ENCODE assay signal across 13 cellular contexts in genomic region chr6:81614292-81614691, GRCh38.
DNase-seq lines count a peak whose midpoint lies in the region; ATAC-seq and TF ChIP-seq lines count a peak whose summit lies in the region.
"Had no signal": no experiment of that assay in that cellular context is flagged by ENCODE, and none has a peak within 500 bp of the region (broad histone marks: within the 10 kb centered on the region; RNA-seq: fewer than 3 reads in every experiment).

No MANE protein-coding gene starts in this region.

- H3K4me3 ChIP-seq in A673 (ENCODE audit: low read depth, low read length, poor library complexity, severe bottlenecking): peak overlapping the region; percentile 13
- H3K4me3 ChIP-seq in left ventricle myocardium inferior: no peak overlapping the region

- BruUV-seq in A673 (replicated peaks; lab: Mats Ljungman, UMichigan): TSS peak; percentile 68

- TF ChIP-seq CTCF in A673 (conservative IDR thresholded peaks at IDR 0.05; ENCODE audit: low read depth, low read length) (no peak), left ventricle myocardium inferior (IDR thresholded peaks at IDR 0.05; ENCODE audit: borderline replicate concordance) (no peak)

- peaks cover 0 to 3% of the 10 kb centered on the region in 2 donors for H3K9me3 Mint-ChIP-seq in effector memory CD8-positive, alpha-beta T cell
- H3K9me3 Mint-ChIP-seq: nephron progenitor cell had no signal

- DNase-seq in A673 (ENCODE audit: low spot score) (peak; percentile 92), HT-29 (ENCODE audit: low spot score) (peak; percentile 63), SHP77 (lab: John Stamatoyannopoulos, UW) (peak; percentile 56 to 68), left ventricle myocardium inferior (no peak), UCSD-AML1 (lab: John Stamatoyannopoulos, UW; ENCODE audit: unreplicated experiment) (no peak)
- no peak for DNase-seq in effector memory CD8-positive, alpha-beta T cell
- DNase-seq: activated CD4-positive, alpha-beta T cell treated with anti-CD3 and anti-CD28 coated beads, Interleukin-2, amount 50 U/mL, for 4 hours; anterior cingulate cortex; nephron progenitor cell had no signal

- POLR2A ChIA-PET in A673 (lab: Charles Lee; ENCODE audit: low non-redundant PET): interaction anchor here (0.6 kb wide), 1 partner anchor 382 kb away, joined by 4 read pairs; no protein-coding TSS in a partner anchor

- H3K9me3 ChIP-seq in A673 (ENCODE audit: low read depth, low read length, poor library complexity, severe bottlenecking) (no peaks in the 10 kb centered on the region), left ventricle myocardium inferior (replicated peaks) (no peaks in the 10 kb centered on the region)

- no peak overlapping the region for H3K27ac Mint-ChIP-seq in effector memory CD8-positive, alpha-beta T cell
- H3K27ac Mint-ChIP-seq: B cell, nephron progenitor cell had no signal

- H3K4me1 ChIP-seq in A673 (ENCODE audit: insufficient read depth, low read length, poor library complexity, severe bottlenecking) (peaks cover 34% of the 10 kb centered on the region), left ventricle myocardium inferior (peaks cover 12% of the 10 kb centered on the region)

- H3K27ac ChIP-seq in A673 (ENCODE audit: low read depth, low read length, poor library complexity, severe bottlenecking) (peak overlapping the region; percentile 89), left ventricle myocardium inferior (replicated peaks) (peak overlapping the region; percentile 47)
- H3K27ac ChIP-seq: HL-60 had no signal

- H3K4me1 Mint-ChIP-seq in effector memory CD8-positive, alpha-beta T cell (ENCODE audit: low read depth in 2 of 2): no peaks in the 10 kb centered on the region
- H3K4me1 Mint-ChIP-seq: nephron progenitor cell had no signal

- ATAC-seq in effector memory CD8-positive, alpha-beta T cell (replicated peaks): no peak
- no peak for ATAC-seq in esophagus mucosa
- ATAC-seq in HG03045 (IDR thresholded peaks at IDR 0.05; ENCODE audit: unreplicated experiment): no peak

- H3K36me3 ChIP-seq in A673 (ENCODE audit: insufficient read depth, low read length, poor library complexity, severe bottlenecking) (no peaks in the 10 kb centered on the region), left ventricle myocardium inferior (no peaks in the 10 kb centered on the region)

- no peaks in the 10 kb centered on the region for H3K36me3 Mint-ChIP-seq in effector memory CD8-positive, alpha-beta T cell (ENCODE audit: insufficient read depth)

- H3K27me3 ChIP-seq in A673 (replicated peaks; ENCODE audit: insufficient read depth, low read depth, low read length, poor library complexity) (no peaks in the 10 kb centered on the region), left ventricle myocardium inferior (ENCODE audit: low read depth) (no peaks in the 10 kb centered on the region)

- CTCF ChIA-PET in A673 (lab: Charles Lee): no interaction called here

- no peak overlapping the region for H3K4me3 Mint-ChIP-seq in effector memory CD8-positive, alpha-beta T cell
- H3K4me3 Mint-ChIP-seq: B cell, nephron progenitor cell had no signal

- intact Hi-C loops in A673 (cut with micrococcal nuclease; ENCODE audit: unreplicated experiment) (loop anchor here (5.0 kb wide), 2 partner anchors 68 to 138 kb away; partner anchors contain the start of gene TENT5A), left ventricle myocardium inferior (cut with micrococcal nuclease) (no loop called here)

- no peaks in the 10 kb centered on the region for H3K27me3 Mint-ChIP-seq in effector memory CD8-positive, alpha-beta T cell
- H3K27me3 Mint-ChIP-seq: B cell had no signal

Comparison
In these comparisons a context has a peak if more than half of its experiments do, and no peak if none do; other contexts are left out.
1. DNase-seq: peak in A673 (single experiment), HT-29 (single experiment) and SHP77 (2 of 2); none in left ventricle myocardium inferior (single experiment), effector memory CD8-positive, alpha-beta T cell (0 of 3) and UCSD-AML1 (single experiment).